22 cellular contexts compared by ENCODE assay signal in genomic region chr17:5023588-5024147, GRCh38. TPM values are rescaled to one million over a fixed set of nuclear protein-coding genes. Genes with fewer than 3 reads are reported as not detected.
"Had no signal": no experiment of that assay in that cellular context is flagged by ENCODE, and none has a peak within 500 bp of the region (broad histone marks: within the 10 kb centered on the region; RNA-seq: fewer than 3 reads in every experiment).

No MANE protein-coding gene starts in this region.

- DNase-seq: activated B cell treated with CpG ODN at 0.5 μM for 24 hours; activated CD4-positive, alpha-beta T cell treated with anti-CD3 and anti-CD28 coated beads for 36 hours; activated CD4-positive, alpha-beta T cell treated with anti-CD3 and anti-CD28 coated beads, Interleukin-2, amount 50 U/mL, for 4 hours; activated CD8-positive, alpha-beta memory T cell treated with anti-CD3 and anti-CD28 coated beads for 24 hours; activated CD8-positive, alpha-beta memory T cell treated with anti-CD3 and anti-CD28 coated beads, Interleukin-2, amount 50 U/mL, for 4 hours; activated effector memory CD4-positive, alpha-beta T cell treated with Interleukin-2 at 50 U/mL for 16 hours; activated naive CD4-positive, alpha-beta T cell treated with anti-CD3 and anti-CD28 coated beads, Interleukin-2, amount 50 U/mL, for 16 hours; activated T-cell treated with anti-CD3 and anti-CD28 coated beads, Interleukin-2, amount 50 U/mL, for 4 hours; aorta; effector memory CD4-positive, alpha-beta T cell; foreskin melanocyte; left ventricle myocardium inferior; mammary epithelial cell; nucleus accumbens; stimulated activated CD4-positive, alpha-beta T cell treated with anti-CD3 and anti-CD28 coated beads, Interleukin-4, amount 100 ng/mL, for 1 hour; T1000; testis; trophoblast cell had no signal

- H3K27me3 ChIP-seq: testis had no signal

- H3K4me1 ChIP-seq: testis had no signal

- H3K27ac ChIP-seq: left ventricle myocardium inferior, testis had no signal

- H3K9me3 ChIP-seq: left ventricle myocardium inferior, testis had no signal

- ATAC-seq: activated CD4-positive, alpha-beta T cell treated with anti-CD3 and anti-CD28 coated beads for 36 hours; activated T-cell treated with anti-CD3 and anti-CD28 coated beads, Interleukin-2, amount 50 U/mL, for 4 hours had no signal

- H3K4me3 ChIP-seq: left ventricle myocardium inferior, testis had no signal

RNA-seq across cellular contexts. Expression of gene SLC52A1, which starts 11.6 kb away (rescaled TPM):
- total RNA-seq: aorta, left ventricle myocardium inferior, mononuclear cell, myocyte, SK-MEL-5 had no signal
- polyA plus RNA-seq: adipose tissue had no signal

RNA-seq across cellular contexts. Expression of gene INCA1, which starts 26.3 kb away (rescaled TPM):
- total RNA-seq: mononuclear cell had no signal

RNA-seq across cellular contexts. Expression of gene ZFP3, which starts 54.6 kb away (rescaled TPM):
- total RNA-seq: SK-MEL-5 had no signal
